22 cellular contexts compared by ENCODE assay signal in genomic region chr6:146689806-146690205, GRCh38.
DNase-seq lines count a peak whose midpoint lies in the region; ATAC-seq and TF ChIP-seq lines count a peak whose summit lies in the region.
"Had no signal": no experiment of that assay in that cellular context is flagged by ENCODE, and none has a peak within 500 bp of the region (broad histone marks: within the 10 kb centered on the region; RNA-seq: fewer than 3 reads in every experiment).

No MANE protein-coding gene starts in this region.

- H3K4me1 ChIP-seq in H9 (ENCODE audit: insufficient read depth, low read length) (no peaks in the 10 kb centered on the region), IMR-90 (ENCODE audit: control insufficient read depth, insufficient read depth, low read length) (no peaks in the 10 kb centered on the region), smooth muscle cell (ENCODE audit: low read depth) (no peaks in the 10 kb centered on the region)
- H3K4me1 ChIP-seq: BE2C, BLaER1 had no signal

- no peak overlapping the region for H3K56ac ChIP-seq in H9 (ENCODE audit: insufficient read length, low read depth, low read length)
- H3K56ac ChIP-seq in IMR-90 (ENCODE audit: extremely low read depth, insufficient read depth, low read length) = no peak overlapping the region

- no peaks in the 10 kb centered on the region for H3K9me3 Mint-ChIP-seq in H9
- H3K9me3 Mint-ChIP-seq: CD14-positive monocyte; CD4-positive, alpha-beta memory T cell; CD8-positive, alpha-beta memory T cell had no signal

- CTCF ChIA-PET in IMR-90 (lab: Yijun Ruan, JAX) = no interaction called here

- no peaks in the 10 kb centered on the region for H3K79me1 ChIP-seq in H9 (ENCODE audit: insufficient read depth, low read depth, low read length, poor library complexity, severe bottlenecking)
- H3K79me1 ChIP-seq in IMR-90 (ENCODE audit: low read depth in 1 of 2, low read length in 2 of 2) = no peaks in the 10 kb centered on the region

- H4K8ac ChIP-seq in H9 (replicated peaks; ENCODE audit: insufficient read length, low read depth, low read length) = no peak overlapping the region
- H4K8ac ChIP-seq in IMR-90 (ENCODE audit: low read depth in 2 of 2, low read length in 2 of 2) = no peak overlapping the region

- TF ChIP-seq CTCF in H9 (conservative IDR thresholded peaks at IDR 0.05) = no peak
- TF ChIP-seq CTCF in IMR-90 (conservative IDR thresholded peaks at IDR 0.05; ENCODE audit: low read depth, low read length) = no peak
- no peak for TF ChIP-seq CTCF in smooth muscle cell (IDR thresholded peaks at IDR 0.05; ENCODE audit: borderline replicate concordance, insufficient read depth, poor library complexity, severe bottlenecking)

- H3K18ac ChIP-seq in H9 (ENCODE audit: insufficient read length, low read depth, low read length) (no peak overlapping the region), IMR-90 (ENCODE audit: low read depth, low read length) (no peak overlapping the region)

- in situ Hi-C loops in IMR-90 (cut with MboI; ENCODE audit: low sequenced_read_pairs) = no loop called here

- H4K5ac ChIP-seq in H9 (ENCODE audit: insufficient read length, low read depth, low read length) (no peak overlapping the region), IMR-90 (ENCODE audit: low read depth, low read length) (no peak overlapping the region)

- no peaks in the 10 kb centered on the region for H3K9me3 ChIP-seq in H9 (ENCODE audit: control insufficient read depth, low read depth, low read length)
- no peaks in the 10 kb centered on the region for H3K9me3 ChIP-seq in IMR-90 (ENCODE audit: control insufficient read depth, insufficient read depth, low read length)
- no peaks in the 10 kb centered on the region for H3K9me3 ChIP-seq in smooth muscle cell (replicated peaks; ENCODE audit: low read depth)
- H3K9me3 ChIP-seq: BE2C, BLaER1 had no signal

- WGBS in H9 (ENCODE audit: extremely low coverage, insufficient read length, low lambda C conversion rate) = no CpG with 5 or more reads among the region's 4 CpGs
- no CpG with 5 or more reads among the region's 4 CpGs for WGBS in IMR-90 (ENCODE audit: extremely low coverage in 2 of 2, insufficient read length in 1 of 2), 2 experiments
- WGBS in smooth muscle cell (ENCODE audit: low lambda C conversion rate) = 75% methylated on average over 4 of the region's 4 CpGs

- no peaks in the 10 kb centered on the region for H3F3A ChIP-seq in smooth muscle cell (ENCODE audit: low read depth)

- H2BK120ac ChIP-seq in H9 (ENCODE audit: low read depth, low read length, poor library complexity, severe bottlenecking) = no peak overlapping the region
- no peak overlapping the region for H2BK120ac ChIP-seq in IMR-90 (ENCODE audit: low read depth, low read length)

- H3K27ac Mint-ChIP-seq in H9 = peak overlapping the region in 2 of 3 experiments; percentile 23 to 70; a peak in 2 of 7 replicates
- H3K27ac Mint-ChIP-seq: CD14-positive monocyte; CD4-positive, alpha-beta memory T cell; CD4-positive, CD25-positive, alpha-beta regulatory T cell; CD8-positive, alpha-beta memory T cell had no signal

- no peaks in the 10 kb centered on the region for H3K23me2 ChIP-seq in H9 (ENCODE audit: insufficient read length, low read depth, low read length, poor library complexity, severe bottlenecking)

- no peak overlapping the region for H2BK15ac ChIP-seq in H9 (ENCODE audit: low read depth, low read length)
- H2BK15ac ChIP-seq in IMR-90 (ENCODE audit: low read depth, low read length) = no peak overlapping the region

- H3K36me3 Mint-ChIP-seq in H9 (ENCODE audit: insufficient read depth in 1 of 3, low read depth in 3 of 3) = no peaks in the 10 kb centered on the region
- H3K36me3 Mint-ChIP-seq: CD14-positive monocyte; CD4-positive, alpha-beta memory T cell; CD4-positive, CD25-positive, alpha-beta regulatory T cell; CD8-positive, alpha-beta memory T cell had no signal

- no peaks in the 10 kb centered on the region for H3K9me1 ChIP-seq in IMR-90 (ENCODE audit: insufficient read depth, low read length)

- H3K14ac ChIP-seq in H9 (ENCODE audit: insufficient read depth, low read length) (no peak overlapping the region), IMR-90 (replicated peaks; ENCODE audit: low read depth, low read length) (no peak overlapping the region)

- H3K9ac ChIP-seq in H9 (ENCODE audit: extremely low read depth, insufficient read length, low read length) (no peak overlapping the region), IMR-90 (ENCODE audit: low read depth, low read length) (no peak overlapping the region), smooth muscle cell (ENCODE audit: low read depth) (no peak overlapping the region)
- H3K9ac ChIP-seq: BLaER1 had no signal

- no peaks in the 10 kb centered on the region for H3K27me3 ChIP-seq in H9 (ENCODE audit: insufficient read depth, low read length)
- H3K27me3 ChIP-seq in IMR-90 (ENCODE audit: control insufficient read depth, insufficient read depth, low read length) = no peaks in the 10 kb centered on the region
- H3K27me3 ChIP-seq in smooth muscle cell (ENCODE audit: low read depth) = no peaks in the 10 kb centered on the region
- H3K27me3 ChIP-seq: BLaER1 had no signal

- ATAC-seq in IMR-90 (ENCODE audit: low read depth) = no peak
- no peak for ATAC-seq in HG02840 (IDR thresholded peaks at IDR 0.05; ENCODE audit: low FRiP score, unreplicated experiment)

- H2AFZ ChIP-seq in H9 (ENCODE audit: low read length) (no peak overlapping the region), IMR-90 (replicated peaks; ENCODE audit: low read length, poor library complexity) (no peak overlapping the region), smooth muscle cell (ENCODE audit: low read depth) (peak overlapping the region; percentile 44)

- H3K4me2 ChIP-seq in H9 (ENCODE audit: insufficient read depth, insufficient read length, low read length) (no peak overlapping the region), IMR-90 (ENCODE audit: low read depth, low read length) (no peak overlapping the region), smooth muscle cell (no peak overlapping the region)
- H3K4me2 ChIP-seq: BLaER1 had no signal

- H3K4me3 Mint-ChIP-seq in H9 = no peak overlapping the region
- H3K4me3 Mint-ChIP-seq: CD14-positive monocyte; CD4-positive, alpha-beta memory T cell; CD4-positive, CD25-positive, alpha-beta regulatory T cell; CD8-positive, alpha-beta memory T cell had no signal

- TF ChIP-seq POLR2A in IMR-90 (IDR thresholded peaks at IDR 0.05; ENCODE audit: low read depth, low read length) = no peak

- no peak overlapping the region for H3T11ph ChIP-seq in H9 (ENCODE audit: low read length)

- H2BK20ac ChIP-seq in H9 (ENCODE audit: low read depth, low read length, poor library complexity, severe bottlenecking) (no peak overlapping the region), IMR-90 (ENCODE audit: low read depth, low read length) (no peak overlapping the region)

- no peak for DNase-seq in H9
- no peak for DNase-seq in IMR-90
- DNase-seq in smooth muscle cell (lab: John Stamatoyannopoulos, UW; ENCODE audit: unreplicated experiment) = no peak
- DNase-seq in GM19240 (ENCODE audit: insufficient read length, low spot score) = no peak
- DNase-seq: 8988T; ACHN; BE2C; C1 segment of cervical spinal cord; CD4-positive, alpha-beta memory T cell; CD4-positive, CD25-positive, alpha-beta regulatory T cell; CD8-positive, alpha-beta memory T cell; COR-L47; DMS 273 treated with DMSO at 0.1 percent for 48 hours; DMS153; DMS53; DMS79; DND-41; EL; GDM1 had no signal

- H4K20me1 ChIP-seq in H9 (ENCODE audit: control insufficient read depth, insufficient read depth, insufficient read length) = no peaks in the 10 kb centered on the region
- H4K20me1 ChIP-seq in IMR-90 (ENCODE audit: insufficient read depth, low read length) = no peaks in the 10 kb centered on the region
- no peaks in the 10 kb centered on the region for H4K20me1 ChIP-seq in smooth muscle cell (ENCODE audit: low read depth)
- H4K20me1 ChIP-seq: BLaER1 had no signal

- H2AK9ac ChIP-seq in IMR-90 (replicated peaks; ENCODE audit: low read depth, low read length, poor library complexity) = no peak overlapping the region

- POLR2A ChIA-PET in IMR-90 (lab: Charles Lee; ENCODE audit: unreplicated experiment) = no interaction called here

- H3K36me3 ChIP-seq in IMR-90 (ENCODE audit: control insufficient read depth, insufficient read depth, low read length) (no peaks in the 10 kb centered on the region), smooth muscle cell (ENCODE audit: low read depth) (no peaks in the 10 kb centered on the region)
- H3K36me3 ChIP-seq: BE2C, BLaER1 had no signal

- no peak overlapping the region for H3K23ac ChIP-seq in H9 (ENCODE audit: insufficient read length, low read depth, low read length)
- H3K23ac ChIP-seq in IMR-90 (ENCODE audit: low read depth, low read length) = no peak overlapping the region

- no TSS peak for BruUV-seq in IMR-90 (replicated peaks; lab: Mats Ljungman, UMichigan)

- H3K79me2 ChIP-seq in H9 (ENCODE audit: insufficient read depth, low read length) (no peaks in the 10 kb centered on the region), smooth muscle cell (ENCODE audit: low read depth) (no peaks in the 10 kb centered on the region)

- intact Hi-C loops in IMR-90 (cut with micrococcal nuclease) = no loop called here

- H4K91ac ChIP-seq in H9 (ENCODE audit: insufficient read length, low read depth, low read length) = no peak overlapping the region
- H4K91ac ChIP-seq in IMR-90 (ENCODE audit: insufficient read depth, low read depth, low read length) = no peak overlapping the region

- H2AK5ac ChIP-seq in H9 (ENCODE audit: insufficient read length, low read length) = no peak overlapping the region
- H2AK5ac ChIP-seq in IMR-90 (ENCODE audit: low read depth, low read length) = no peak overlapping the region

- H2BK5ac ChIP-seq in H9 (ENCODE audit: insufficient read length, low read length) (no peak overlapping the region), IMR-90 (ENCODE audit: low read depth, low read length, poor library complexity, severe bottlenecking) (no peak overlapping the region)

- H3K27ac ChIP-seq in H9 (ENCODE audit: insufficient read length, low read depth, low read length) (no peak overlapping the region), IMR-90 (ENCODE audit: insufficient read depth, low read length) (no peak overlapping the region), smooth muscle cell (ENCODE audit: low read depth) (no peak overlapping the region)
- H3K27ac ChIP-seq: BLaER1 had no signal

- H2BK12ac ChIP-seq in H9 (ENCODE audit: insufficient read length, low read depth, low read length) = no peak overlapping the region

- H3K4me3 ChIP-seq in IMR-90 (ENCODE audit: insufficient read depth, low read depth, low read length) (no peak overlapping the region), smooth muscle cell (no peak overlapping the region)
- H3K4me3 ChIP-seq: BLaER1 had no signal

- TF ChIP-seq RAD21 in IMR-90 (IDR thresholded peaks at IDR 0.05; ENCODE audit: low read length) = no peak

- dilution Hi-C loops in IMR-90 (cut with HindIII; ENCODE audit: low sequenced_read_pairs, unreplicated experiment) = no loop called here

- no peaks in the 10 kb centered on the region for H3K27me3 Mint-ChIP-seq in H9 (ENCODE audit: low read depth)
- H3K27me3 Mint-ChIP-seq: CD8-positive, alpha-beta memory T cell had no signal

- no peak overlapping the region for H3K4ac ChIP-seq in H9 (ENCODE audit: low read depth, low read length)
- no peak overlapping the region for H3K4ac ChIP-seq in IMR-90 (ENCODE audit: low read depth, low read length)

- H3K4me1 Mint-ChIP-seq in H9 = no peaks in the 10 kb centered on the region
- H3K4me1 Mint-ChIP-seq: CD4-positive, alpha-beta memory T cell; CD4-positive, CD25-positive, alpha-beta regulatory T cell; CD8-positive, alpha-beta memory T cell had no signal
